8 cellular contexts compared by ENCODE assay signal in the genomic region with DNA sequence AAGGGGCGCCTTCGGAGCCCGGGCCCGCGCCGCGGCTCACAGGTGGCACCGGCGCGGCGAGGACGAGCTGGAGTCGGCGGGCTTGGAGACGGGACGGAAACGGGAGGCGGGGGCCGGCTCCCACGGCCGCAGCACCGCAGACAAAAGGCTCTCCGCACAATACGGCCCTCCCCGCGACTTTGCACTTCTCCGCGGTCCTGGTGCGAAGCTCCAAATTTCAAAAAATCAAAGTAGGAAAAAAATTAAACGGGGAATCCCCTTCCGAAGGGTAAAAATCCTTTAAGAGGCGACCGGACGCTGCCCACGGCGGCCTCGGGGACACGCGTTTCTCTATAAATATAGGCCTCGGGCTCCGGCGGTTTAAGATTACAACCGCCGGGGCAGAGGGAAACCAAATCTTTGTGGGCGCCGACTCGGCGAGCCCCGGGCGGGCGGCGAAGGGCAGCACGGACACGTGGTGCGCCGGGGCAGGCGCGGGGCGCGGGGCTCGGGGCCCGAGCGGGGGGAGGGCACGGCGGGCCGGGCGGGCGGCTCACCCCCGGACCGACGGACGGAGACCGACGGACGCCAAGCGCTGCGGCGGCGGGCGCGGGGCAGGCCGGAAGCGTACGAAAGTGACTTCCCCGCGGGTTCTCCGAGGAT. TPM values are rescaled to one million over a fixed set of nuclear protein-coding genes. Genes with fewer than 3 reads are reported as not detected.
DNase-seq lines count a peak whose midpoint lies in the region; ATAC-seq and TF ChIP-seq lines count a peak whose summit lies in the region.

No MANE protein-coding gene starts in this region.

- DNase-seq in SJSA1 (ENCODE audit: low read depth in 1 of 2, low spot score in 2 of 2), result peak in 1 of 2 experiments; percentile 31
- DNase-seq in brain microvascular endothelial cell, result no peak
- DNase-seq in inferior parietal cortex (ENCODE audit: extremely low spot score), result peak; percentile 16
- peak; percentile 42 for DNase-seq in stimulated activated CD4-positive, alpha-beta T cell treated with anti-CD3 and anti-CD28 coated beads, Interleukin-15, amount 100 ng/mL, for 24 hours
- DNase-seq in midbrain (lab: John Stamatoyannopoulos, UW), result no peak

- H3K4me3 ChIP-seq in SJSA1, result peak overlapping the region; percentile 61
- H3K4me3 ChIP-seq in brain microvascular endothelial cell (ENCODE audit: low read depth, low read length), result peak overlapping the region; percentile 83

- no peak for TF ChIP-seq CTCF in 22Rv1 (IDR thresholded peaks at IDR 0.05)
- TF ChIP-seq CTCF in brain microvascular endothelial cell (IDR thresholded peaks at IDR 0.05; ENCODE audit: low read depth, low read length, missing control alignments), result no peak

- in situ Hi-C loops in brain microvascular endothelial cell (cut with HindIII; ENCODE audit: low pct_ligation_motif_present, low sequenced_read_pairs), result no loop called here

- H3K27me3 ChIP-seq in SJSA1 (replicated peaks) (no peaks in the 10 kb centered on the region), brain microvascular endothelial cell (replicated peaks) (no peaks in the 10 kb centered on the region)

- peaks cover 49% of the 10 kb centered on the region for H3K36me3 ChIP-seq in SJSA1
- peaks cover 24% of the 10 kb centered on the region for H3K36me3 ChIP-seq in brain microvascular endothelial cell (replicated peaks)

- H3K9me3 ChIP-seq in SJSA1 (replicated peaks), result 0 out of 2 replicates have a peak, but pooled peaks cover 2% of the 10 kb centered on the region

- peak; percentile 35 for ATAC-seq in GM18861 (IDR thresholded peaks at IDR 0.05; ENCODE audit: unreplicated experiment)
- ATAC-seq in HG03095 (IDR thresholded peaks at IDR 0.05; ENCODE audit: unreplicated experiment), result peak; percentile 31

- peaks cover 26% of the 10 kb centered on the region for H3K4me1 ChIP-seq in SJSA1 (replicated peaks)

- H3K27ac ChIP-seq in 22Rv1 (peak overlapping the region; percentile 82), SJSA1 (peak overlapping the region; percentile 71), brain microvascular endothelial cell (peak overlapping the region; percentile 81)

RNA-seq across cellular contexts. Expression of gene PABPC4, which starts 0.5 kb away (rescaled TPM):
- total RNA-seq in SJSA1 (2014; rRNA removed; shearing (Covaris generic)), result 93.2 and 99.1 TPM in 2 replicates

Comparison
In these comparisons a context has a peak if more than half of its experiments do, and no peak if none do; other contexts are left out.
1. DNase-seq: peak in inferior parietal cortex (single experiment) and stimulated activated CD4-positive, alpha-beta T cell treated with anti-CD3 and anti-CD28 coated beads, Interleukin-15, amount 100 ng/mL, for 24 hours (single experiment); none in brain microvascular endothelial cell (single experiment) and midbrain (single experiment).
2. Peak in every context shown above with its lines, with median percentiles within 50 percentile points of each other: H3K27ac ChIP-seq.